ENCODE assay signal across 22 cellular contexts in genomic region chr13:86002921-86003488, GRCh38.
DNase-seq lines count a peak whose midpoint lies in the region; ATAC-seq lines count a peak whose summit lies in the region.
"Had no signal": no experiment of that assay in that cellular context is flagged by ENCODE, and none has a peak within 500 bp of the region (broad histone marks: within the 10 kb centered on the region; RNA-seq: fewer than 3 reads in every experiment).

No MANE protein-coding gene starts in this region.

- no peak for ATAC-seq in stimulated activated memory B cell treated with anti-CD40 and anti-IgM and Interleukin-4, amounts not matched to agents 10 μg/mL and 1 μg/mL and 100 μg/mL, for 72 hours
- ATAC-seq in HG03460 (IDR thresholded peaks at IDR 0.05; ENCODE audit: unreplicated experiment) (no peak), GM19035 (IDR thresholded peaks at IDR 0.05; ENCODE audit: unreplicated experiment) (no peak)
- ATAC-seq: A549; foreskin keratinocyte; left lung; mucosa of descending colon; sciatic nerve; stimulated activated naive CD8-positive, alpha-beta T cell treated with anti-CD3 and anti-CD28 coated beads, Interleukin-15, amount 100 ng/mL, for 72 hours had no signal

- no peaks in the 10 kb centered on the region for H3K4me1 Mint-ChIP-seq in stimulated activated memory B cell treated with anti-CD40 and anti-IgM and Interleukin-4, amounts not matched to agents 10 μg/mL and 1 μg/mL and 100 μg/mL, for 72 hours
- H3K4me1 Mint-ChIP-seq: stimulated activated naive CD8-positive, alpha-beta T cell treated with anti-CD3 and anti-CD28 coated beads, Interleukin-15, amount 100 ng/mL, for 72 hours had no signal

- no peaks in the 10 kb centered on the region for H3K27me3 Mint-ChIP-seq in stimulated activated memory B cell treated with anti-CD40 and anti-IgM and Interleukin-4, amounts not matched to agents 10 μg/mL and 1 μg/mL and 100 μg/mL, for 72 hours
- H3K27me3 Mint-ChIP-seq: dendritic cell treated with granulocyte-macrophage colony-stimulating factor and Interleukin-4, amounts not matched to agents 40 ng/mL and 50 ng/mL, for 4 days; stimulated activated naive CD8-positive, alpha-beta T cell treated with anti-CD3 and anti-CD28 coated beads, Interleukin-15, amount 100 ng/mL, for 72 hours; type B pancreatic cell had no signal

- H3K27ac Mint-ChIP-seq in stimulated activated memory B cell treated with anti-CD40 and anti-IgM and Interleukin-4, amounts not matched to agents 10 μg/mL and 1 μg/mL and 100 μg/mL, for 72 hours, result no peak overlapping the region
- H3K27ac Mint-ChIP-seq: activated T-helper 2 cell treated with anti-CD3 and anti-CD28 coated beads, Interferon-gamma antibody, Interleukin-2, Interleukin-4, amounts not matched to agents 10 μg/mL and 5 μg/mL and 100 μg/mL, durations not matched to agents 14 hours and 24 hours and 36 hours; dendritic cell treated with granulocyte-macrophage colony-stimulating factor and Interleukin-4, amounts not matched to agents 40 ng/mL and 50 ng/mL, for 4 days; stimulated activated naive CD8-positive, alpha-beta T cell treated with anti-CD3 and anti-CD28 coated beads, Interleukin-15, amount 100 ng/mL, for 72 hours; type B pancreatic cell had no signal

- DNase-seq in COR-L47 (lab: John Stamatoyannopoulos, UW), result peak; percentile 75
- peak; percentile 81 for DNase-seq in NCI-H1092 treated with DMSO at 0.1 percent for 48 hours (lab: John Stamatoyannopoulos, UW)
- DNase-seq in NCI-H526 (lab: John Stamatoyannopoulos, UW), result peak; percentile 70 to 72
- DNase-seq in iris pigment epithelial cell (ENCODE audit: low read depth), result peak; percentile 6
- no peak for DNase-seq in HuH-7 (ENCODE audit: low spot score)
- DNase-seq: C1 segment of cervical spinal cord; DMS79; foreskin keratinocyte; left lung; mucosa of descending colon; NCI-H226; PC-9; stimulated activated naive CD8-positive, alpha-beta T cell treated with anti-CD3 and anti-CD28 coated beads, Interleukin-15, amount 100 ng/mL, for 72 hours; T1000 had no signal

- H3K4me3 Mint-ChIP-seq in stimulated activated memory B cell treated with anti-CD40 and anti-IgM and Interleukin-4, amounts not matched to agents 10 μg/mL and 1 μg/mL and 100 μg/mL, for 72 hours, result no peak overlapping the region
- H3K4me3 Mint-ChIP-seq: dendritic cell treated with granulocyte-macrophage colony-stimulating factor and Interleukin-4, amounts not matched to agents 40 ng/mL and 50 ng/mL, for 4 days; stimulated activated naive CD8-positive, alpha-beta T cell treated with anti-CD3 and anti-CD28 coated beads, Interleukin-15, amount 100 ng/mL, for 72 hours; type B pancreatic cell had no signal

- no peaks in the 10 kb centered on the region for H3K36me3 Mint-ChIP-seq in stimulated activated memory B cell treated with anti-CD40 and anti-IgM and Interleukin-4, amounts not matched to agents 10 μg/mL and 1 μg/mL and 100 μg/mL, for 72 hours
- H3K36me3 Mint-ChIP-seq: type B pancreatic cell had no signal

- H3K9me3 Mint-ChIP-seq in stimulated activated memory B cell treated with anti-CD40 and anti-IgM and Interleukin-4, amounts not matched to agents 10 μg/mL and 1 μg/mL and 100 μg/mL, for 72 hours, result no peaks in the 10 kb centered on the region
- H3K9me3 Mint-ChIP-seq: activated T-helper 2 cell treated with anti-CD3 and anti-CD28 coated beads, Interferon-gamma antibody, Interleukin-2, Interleukin-4, amounts not matched to agents 10 μg/mL and 5 μg/mL and 100 μg/mL, durations not matched to agents 14 hours and 24 hours and 36 hours; dendritic cell treated with granulocyte-macrophage colony-stimulating factor and Interleukin-4, amounts not matched to agents 40 ng/mL and 50 ng/mL, for 4 days; stimulated activated naive CD8-positive, alpha-beta T cell treated with anti-CD3 and anti-CD28 coated beads, Interleukin-15, amount 100 ng/mL, for 72 hours; type B pancreatic cell had no signal
